In the genomic region with DNA sequence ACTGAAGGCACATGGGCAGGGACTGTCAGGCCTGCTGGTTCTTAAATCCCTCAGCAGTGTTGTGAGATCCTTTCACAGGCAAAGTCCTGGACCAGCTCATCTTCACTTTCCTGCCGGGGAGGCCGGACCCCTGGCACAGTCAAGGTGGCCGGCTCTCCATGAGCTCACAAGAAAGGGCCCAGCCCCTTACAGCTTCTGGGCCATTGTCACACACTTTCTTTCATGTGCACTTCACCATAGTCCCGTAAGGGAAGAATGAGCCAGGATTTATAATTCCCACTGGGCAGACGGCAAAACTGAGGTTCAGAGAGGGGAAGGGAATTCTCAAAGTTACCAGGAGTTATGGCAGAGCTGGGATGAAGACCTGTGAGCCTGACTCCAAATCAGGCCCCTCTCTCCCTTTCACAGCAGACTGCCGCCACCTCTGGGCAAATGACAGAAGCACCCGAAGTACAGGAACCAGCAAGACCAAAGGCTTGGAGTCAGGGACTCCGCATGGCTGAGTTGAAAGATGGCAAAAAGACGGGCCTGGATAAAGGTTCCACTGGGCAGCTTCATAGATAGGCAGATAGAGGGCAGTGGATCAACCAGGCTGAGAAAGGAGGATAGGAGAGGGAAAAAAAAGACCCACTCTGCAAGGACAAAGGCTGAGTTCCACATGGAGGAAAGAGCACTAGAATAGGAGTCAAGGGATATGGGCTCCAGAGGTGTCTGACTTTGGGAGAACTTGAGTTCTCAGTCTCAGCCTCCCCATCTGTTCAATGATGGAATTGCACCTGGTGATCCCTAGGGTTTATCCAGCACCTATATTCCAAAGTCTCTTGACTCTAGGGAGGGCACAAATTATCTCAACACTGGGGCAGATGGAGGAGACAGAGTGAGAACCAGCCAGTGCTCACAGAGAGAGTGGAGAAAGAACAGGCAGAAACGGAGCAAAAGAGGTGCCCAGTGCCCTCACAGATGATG, we compare ENCODE assay signal across 16 cellular contexts.
DNase-seq lines count a peak whose midpoint lies in the region; ATAC-seq and TF ChIP-seq lines count a peak whose summit lies in the region.
"Had no signal": no experiment of that assay in that cellular context is flagged by ENCODE, and none has a peak within 500 bp of the region (broad histone marks: within the 10 kb centered on the region; RNA-seq: fewer than 3 reads in every experiment).

No MANE protein-coding gene starts in this region.

- POLR2A ChIA-PET in OCI-LY7 (lab: Charles Lee) = interaction anchor here (0.6 to 0.9 kb wide), 2 partner anchors 17 to 64 kb away, joined by 3 read pairs; no protein-coding TSS in a partner anchor

- DNase-seq in mammary epithelial cell (no peak), breast epithelium (ENCODE audit: low spot score in 2 of 2) (no peak), OCI-LY7 (ENCODE audit: low spot score) (no peak), epithelial cell of esophagus (ENCODE audit: low read depth) (no peak), COR-L47 (lab: John Stamatoyannopoulos, UW) (no peak), activated gamma-delta T cell treated with Interleukin-2 at 50 U/mL for 16 hours (no peak), NAMALWA (ENCODE audit: low spot score) (no peak)
- DNase-seq: activated CD4-positive, alpha-beta T cell treated with anti-CD3 and anti-CD28 coated beads for 4 hours; DMS79 treated with DMSO at 0.1 percent for 48 hours; effector CD8-positive, alpha-beta T cell; foreskin fibroblast; MV-4-11; NCI-H2227 treated with DMSO at 0.1 percent for 48 hours; OCI-M1; T-cell had no signal

- H2AFZ ChIP-seq in mammary epithelial cell (ENCODE audit: low read depth, low read length) = no peak overlapping the region
- no peak overlapping the region for H2AFZ ChIP-seq in OCI-LY7 (ENCODE audit: low read length)

- H3K27ac Mint-ChIP-seq in stimulated activated memory B cell treated with anti-CD40 and anti-IgM and Interleukin-4, amounts not matched to agents 10 μg/mL and 1 μg/mL and 100 μg/mL, for 72 hours = peak overlapping the region; percentile 38
- H3K27ac Mint-ChIP-seq: T-cell had no signal

- no peak for TF ChIP-seq POLR2A in breast epithelium (IDR thresholded peaks at IDR 0.05)

- no peaks in the 10 kb centered on the region for H3K27me3 Mint-ChIP-seq in stimulated activated memory B cell treated with anti-CD40 and anti-IgM and Interleukin-4, amounts not matched to agents 10 μg/mL and 1 μg/mL and 100 μg/mL, for 72 hours

- no peaks in the 10 kb centered on the region for H3K9me2 ChIP-seq in OCI-LY7 (ENCODE audit: insufficient read depth, low read length)

- peaks cover 84% of the 10 kb centered on the region for H3K4me1 Mint-ChIP-seq in stimulated activated memory B cell treated with anti-CD40 and anti-IgM and Interleukin-4, amounts not matched to agents 10 μg/mL and 1 μg/mL and 100 μg/mL, for 72 hours
- H3K4me1 Mint-ChIP-seq: T-cell had no signal

- no peaks in the 10 kb centered on the region for H4K20me1 ChIP-seq in mammary epithelial cell (ENCODE audit: insufficient read depth, low read length)
- H4K20me1 ChIP-seq in OCI-LY7 (ENCODE audit: insufficient read depth, low read length) = no peaks in the 10 kb centered on the region

- H3K27ac ChIP-seq in mammary epithelial cell (ENCODE audit: insufficient read depth, low read depth, low read length) (no peak overlapping the region), breast epithelium (no peak overlapping the region), OCI-LY7 (ENCODE audit: low read depth, low read length, poor library complexity, severe bottlenecking) (no peak overlapping the region)

- no peak for ATAC-seq in stimulated activated memory B cell treated with anti-CD40 and anti-IgM and Interleukin-4, amounts not matched to agents 10 μg/mL and 1 μg/mL and 100 μg/mL, for 72 hours
- ATAC-seq: T-cell had no signal

- no peaks in the 10 kb centered on the region for H3K79me2 ChIP-seq in mammary epithelial cell (ENCODE audit: insufficient read depth, low read length)
- no peaks in the 10 kb centered on the region for H3K79me2 ChIP-seq in OCI-LY7 (ENCODE audit: insufficient read depth, low read depth, low read length)

- peaks cover 73% of the 10 kb centered on the region for H3K36me3 Mint-ChIP-seq in stimulated activated memory B cell treated with anti-CD40 and anti-IgM and Interleukin-4, amounts not matched to agents 10 μg/mL and 1 μg/mL and 100 μg/mL, for 72 hours
- H3K36me3 Mint-ChIP-seq: T-cell had no signal

- BruUV-seq in mammary epithelial cell (replicated peaks; lab: Mats Ljungman, UMichigan) = no TSS peak
- BruUV-seq in OCI-LY7 (replicated peaks; lab: Mats Ljungman, UMichigan) = no TSS peak

- WGBS in mammary epithelial cell (ENCODE audit: low coverage, missing lambda C conversion rate) = 87% methylated on average over 10 of the region's 10 CpGs

- CTCF ChIA-PET in mammary epithelial cell (lab: Charles Lee; ENCODE audit: low non-redundant PET) (no interaction called here), OCI-LY7 (lab: Charles Lee; ENCODE audit: unreplicated experiment) (no interaction called here)

- H3K4me2 ChIP-seq in mammary epithelial cell (ENCODE audit: insufficient read depth, low read depth, low read length) (no peak overlapping the region), OCI-LY7 (ENCODE audit: low read length) (no peak overlapping the region)

- TF ChIP-seq CTCF in mammary epithelial cell (conservative IDR thresholded peaks at IDR 0.05 in 1 of 2, IDR thresholded peaks at IDR 0.05 in 1 of 2; ENCODE audit: extremely low read depth in 1 of 2, insufficient read depth in 1 of 2, low read depth in 1 of 2, low read length in 2 of 2) = peak; percentile 9 to 20
- no peak for TF ChIP-seq CTCF in breast epithelium (IDR thresholded peaks at IDR 0.05)
- peak; percentile 41; the same call in 1 of the 2 replicates for TF ChIP-seq CTCF in OCI-LY7 (conservative IDR thresholded peaks at IDR 0.05; ENCODE audit: low read length)
- peak; percentile 22 for TF ChIP-seq CTCF in epithelial cell of esophagus (IDR thresholded peaks at IDR 0.05; ENCODE audit: insufficient read depth, low read depth, low read length, missing control alignments)

- intact Hi-C loops in mammary epithelial cell (cut with micrococcal nuclease) = no loop called here
- intact Hi-C loops in breast epithelium (cut with DNase I; ENCODE audit: low total_unique reads) = no loop called here
- intact Hi-C loops in OCI-LY7 (cut with micrococcal nuclease; ENCODE audit: unreplicated experiment) = no loop called here

- dilution Hi-C loops in mammary epithelial cell (cut with HindIII; ENCODE audit: low sequenced_read_pairs) = no loop called here

- H3K36me3 ChIP-seq in mammary epithelial cell (ENCODE audit: insufficient read depth, low read length) (no peaks in the 10 kb centered on the region), breast epithelium (no peaks in the 10 kb centered on the region), OCI-LY7 (ENCODE audit: insufficient read depth, low read length) (peaks cover 93% of the 10 kb centered on the region)

- H3K9me3 ChIP-seq in mammary epithelial cell (replicated peaks; ENCODE audit: insufficient read depth, low read length) = no peaks in the 10 kb centered on the region
- no peaks in the 10 kb centered on the region for H3K9me3 ChIP-seq in breast epithelium
- no peaks in the 10 kb centered on the region for H3K9me3 ChIP-seq in OCI-LY7 (ENCODE audit: low read length)

- no peak overlapping the region for H3K4me3 ChIP-seq in mammary epithelial cell (replicated peaks in 1 of 3; ENCODE audit: insufficient read depth in 1 of 3, low read depth in 2 of 3, low read length in 3 of 3)
- no peak overlapping the region for H3K4me3 ChIP-seq in breast epithelium
- no peak overlapping the region for H3K4me3 ChIP-seq in OCI-LY7 (ENCODE audit: low read depth, low read length, poor library complexity, severe bottlenecking)
- H3K4me3 ChIP-seq in epithelial cell of esophagus (ENCODE audit: low read length) = no peak overlapping the region

- H3K27me3 ChIP-seq in mammary epithelial cell (ENCODE audit: insufficient read depth, low read length) (peaks cover 22% of the 10 kb centered on the region), breast epithelium (no peaks in the 10 kb centered on the region)

- no peak overlapping the region for H3K9ac ChIP-seq in mammary epithelial cell (ENCODE audit: insufficient read depth, low read length)

- H3K4me1 ChIP-seq in mammary epithelial cell (ENCODE audit: insufficient read depth, low read length) = peaks cover 10% of the 10 kb centered on the region
- H3K4me1 ChIP-seq in breast epithelium = no peaks in the 10 kb centered on the region
- no peaks in the 10 kb centered on the region for H3K4me1 ChIP-seq in OCI-LY7 (ENCODE audit: insufficient read depth, low read length, poor library complexity, severe bottlenecking)

- H3K9me3 Mint-ChIP-seq in stimulated activated memory B cell treated with anti-CD40 and anti-IgM and Interleukin-4, amounts not matched to agents 10 μg/mL and 1 μg/mL and 100 μg/mL, for 72 hours = no peaks in the 10 kb centered on the region
- H3K9me3 Mint-ChIP-seq: T-cell had no signal

- in situ Hi-C loops in mammary epithelial cell (cut with MboI; ENCODE audit: low sequenced_read_pairs in 2 of 2) = no loop called here

- no peak overlapping the region for H3K4me3 Mint-ChIP-seq in stimulated activated memory B cell treated with anti-CD40 and anti-IgM and Interleukin-4, amounts not matched to agents 10 μg/mL and 1 μg/mL and 100 μg/mL, for 72 hours
- H3K4me3 Mint-ChIP-seq: T-cell had no signal

Comparison
In these comparisons a context has a peak if more than half of its experiments do, and no peak if none do; other contexts are left out.
1. CTCF ChIP-seq: peak in mammary epithelial cell (2 of 2), OCI-LY7 (single experiment) and epithelial cell of esophagus (single experiment); none in breast epithelium (0 of 3).